Comparison of ENCODE assay signal across 14 cellular contexts in genomic region chr12:112022241-112023016, GRCh38. TPM values are rescaled to one million over a fixed set of nuclear protein-coding genes. Genes with fewer than 3 reads are reported as not detected.
A peak's percentile ranks its signal among the peaks of the same experiment; 100 is the strongest.
DNase-seq lines count a peak whose midpoint lies in the region; ATAC-seq, FAIRE-seq and TF ChIP-seq lines count a peak whose summit lies in the region.
"Had no signal": no experiment of that assay in that cellular context is flagged by ENCODE, and none has a peak within 500 bp of the region (broad histone marks: within the 10 kb centered on the region; RNA-seq: fewer than 3 reads in every experiment).

No MANE protein-coding gene starts in this region.

- RAD21 ChIA-PET in GM12878 (lab: Charles Lee; ENCODE audit: unreplicated experiment): interaction anchor here (0.6 to 2.1 kb wide), 3 partner anchors 9 to 83 kb away, joined by 3 to 7 read pairs (median 7); partner anchors contain the start of genes ERP29 and TMEM116

- H3K36me3 ChIP-seq in IMR-90 (ENCODE audit: control insufficient read depth, insufficient read depth, low read length): peaks cover 30% of the 10 kb centered on the region
- peaks cover 16 to 32% of the 10 kb centered on the region in 2 experiments for H3K36me3 ChIP-seq in GM12878 (ENCODE audit: control insufficient read depth in 2 of 2, insufficient read depth in 2 of 2, low read length in 1 of 2)

- intact Hi-C loops in IMR-90 (cut with micrococcal nuclease) (no loop called here), GM12878 (cut with micrococcal nuclease; ENCODE audit: unreplicated experiment) (no loop called here)

- POLR2A ChIA-PET in IMR-90 (lab: Charles Lee; ENCODE audit: unreplicated experiment): interaction anchor here (0.6 kb wide), 1 partner anchor 25 kb away, joined by 6 read pairs; no protein-coding TSS in a partner anchor
- POLR2A ChIA-PET in GM12878 (lab: Charles Lee): interaction anchor here (0.5 to 0.7 kb wide), 2 partner anchors 21 to 85 kb away, joined by 3 read pairs; no protein-coding TSS in a partner anchor

- TF ChIP-seq CTCF in IMR-90 (conservative IDR thresholded peaks at IDR 0.05; ENCODE audit: low read depth, low read length): no peak
- no peak for TF ChIP-seq CTCF in GM12878 (IDR thresholded peaks at IDR 0.05 in 2 of 3, conservative IDR thresholded peaks at IDR 0.05 in 1 of 3; ENCODE audit: control insufficient read depth in 2 of 3, extremely low read depth in 1 of 3, insufficient read depth in 1 of 3, low read depth in 3 of 3, low read length in 3 of 3)
- TF ChIP-seq CTCF in nephron progenitor cell (IDR thresholded peaks at IDR 0.05): no peak

- no peak overlapping the region for H2BK5ac ChIP-seq in IMR-90 (ENCODE audit: low read depth, low read length, poor library complexity, severe bottlenecking)

- H3K9me3 ChIP-seq in IMR-90 (ENCODE audit: control insufficient read depth, insufficient read depth, low read length) (no peaks in the 10 kb centered on the region), GM12878 (replicated peaks; ENCODE audit: control insufficient read depth, insufficient read depth, low read length) (no peaks in the 10 kb centered on the region)
- H3K9me3 ChIP-seq: stomach had no signal

- no peak overlapping the region for H3K56ac ChIP-seq in IMR-90 (ENCODE audit: extremely low read depth, insufficient read depth, low read length)

- peaks cover 27 to 54% of the 10 kb centered on the region in 2 experiments for H3K79me1 ChIP-seq in IMR-90 (ENCODE audit: low read depth in 1 of 2, low read length in 2 of 2)

- no peak overlapping the region for H2AK5ac ChIP-seq in IMR-90 (ENCODE audit: low read depth, low read length)

- no peak overlapping the region for H3K4ac ChIP-seq in IMR-90 (ENCODE audit: low read depth, low read length)

- H2BK20ac ChIP-seq in IMR-90 (ENCODE audit: low read depth, low read length): no peak overlapping the region

- no peak for ATAC-seq in activated T-cell treated with anti-CD3 and anti-CD28 coated beads, Interleukin-2, amount 50 U/mL, for 4 hours
- ATAC-seq in IMR-90 (ENCODE audit: low read depth) (no peak), GM12878 (no peak), HG02571 (IDR thresholded peaks at IDR 0.05; ENCODE audit: unreplicated experiment) (no peak)

- DNase-seq in activated T-cell treated with anti-CD3 and anti-CD28 coated beads, Interleukin-2, amount 50 U/mL, for 24 hours: no peak
- no peak for DNase-seq in activated T-cell treated with anti-CD3 and anti-CD28 coated beads, Interleukin-2, amount 50 U/mL, for 4 hours
- DNase-seq in IMR-90: no peak
- no peak for DNase-seq in GM12878 (ENCODE audit: low read depth, low spot score)
- no peak for DNase-seq in nephron progenitor cell
- DNase-seq in NOMO-1 (lab: John Stamatoyannopoulos, UW; ENCODE audit: unreplicated experiment in 2 of 2): no peak
- no peak for DNase-seq in H4 (ENCODE audit: low spot score)
- DNase-seq: activated CD4-positive, alpha-beta T cell treated with anti-CD3 and anti-CD28 coated beads, Interleukin-2, amount 50 U/mL, for 4 hours; central memory CD4-positive, alpha-beta T cell; NCI-H1930; NCI-H69; small intestine; stomach had no signal

- H3K18ac ChIP-seq in IMR-90 (ENCODE audit: low read depth, low read length): no peak overlapping the region

- H3K9me3 Mint-ChIP-seq in activated T-cell treated with anti-CD3 and anti-CD28 coated beads, Interleukin-2, amount 50 U/mL, for 24 hours: no peaks in the 10 kb centered on the region
- no peaks in the 10 kb centered on the region for H3K9me3 Mint-ChIP-seq in activated T-cell treated with anti-CD3 and anti-CD28 coated beads, Interleukin-2, amount 50 U/mL, for 4 hours
- H3K9me3 Mint-ChIP-seq in nephron progenitor cell: no peaks in the 10 kb centered on the region

- CTCF ChIA-PET in IMR-90 (lab: Yijun Ruan, JAX): interaction anchor here (0.6 kb wide), 2 partner anchors 95 to 212 kb away, joined by 3 read pairs; no protein-coding TSS in a partner anchor
- CTCF ChIA-PET in GM12878 (lab: Yijun Ruan, JAX): interaction anchor here (0.8 to 1.9 kb wide), 2 partner anchors 11 to 21 kb away, joined by 3 to 4 read pairs; no protein-coding TSS in a partner anchor

- H3K27me3 ChIP-seq in IMR-90 (ENCODE audit: control insufficient read depth, insufficient read depth, low read length): no peaks in the 10 kb centered on the region
- H3K27me3 ChIP-seq in GM12878 (replicated peaks in 1 of 2; ENCODE audit: control insufficient read depth in 2 of 2, insufficient read depth in 2 of 2, low read length in 1 of 2): no peaks in the 10 kb centered on the region
- H3K27me3 ChIP-seq: stomach had no signal

- H4K91ac ChIP-seq in IMR-90 (ENCODE audit: insufficient read depth, low read depth, low read length): no peak overlapping the region

- H4K5ac ChIP-seq in IMR-90 (ENCODE audit: low read depth, low read length): no peak overlapping the region

- peaks cover 91% of the 10 kb centered on the region for H3K36me3 Mint-ChIP-seq in activated T-cell treated with anti-CD3 and anti-CD28 coated beads, Interleukin-2, amount 50 U/mL, for 24 hours (ENCODE audit: low read depth)
- peaks cover 44% of the 10 kb centered on the region for H3K36me3 Mint-ChIP-seq in activated T-cell treated with anti-CD3 and anti-CD28 coated beads, Interleukin-2, amount 50 U/mL, for 4 hours (ENCODE audit: insufficient read depth)
- H3K36me3 Mint-ChIP-seq in nephron progenitor cell (ENCODE audit: low read depth): peaks cover 42% of the 10 kb centered on the region

- no peak overlapping the region for H2AK9ac ChIP-seq in IMR-90 (replicated peaks; ENCODE audit: low read depth, low read length, poor library complexity)

- H3K9ac ChIP-seq in IMR-90 (ENCODE audit: low read depth, low read length) (no peak overlapping the region), GM12878 (ENCODE audit: control insufficient read depth, insufficient read depth, low read length) (no peak overlapping the region)

- in situ Hi-C loops in IMR-90 (cut with MboI; ENCODE audit: low sequenced_read_pairs): no loop called here
- in situ Hi-C loops in GM12878 (cut with MboI): no loop called here

- H3K27ac Mint-ChIP-seq in activated T-cell treated with anti-CD3 and anti-CD28 coated beads, Interleukin-2, amount 50 U/mL, for 24 hours: peak overlapping the region; percentile 82
- H3K27ac Mint-ChIP-seq in nephron progenitor cell: peak overlapping the region; percentile 79

- H2BK15ac ChIP-seq in IMR-90 (ENCODE audit: low read depth, low read length): no peak overlapping the region

- peaks cover 61% of the 10 kb centered on the region for H3K4me1 Mint-ChIP-seq in activated T-cell treated with anti-CD3 and anti-CD28 coated beads, Interleukin-2, amount 50 U/mL, for 24 hours (ENCODE audit: low read depth)
- H3K4me1 Mint-ChIP-seq in activated T-cell treated with anti-CD3 and anti-CD28 coated beads, Interleukin-2, amount 50 U/mL, for 4 hours (ENCODE audit: low read depth): peaks cover 43% of the 10 kb centered on the region
- peaks cover 5% of the 10 kb centered on the region for H3K4me1 Mint-ChIP-seq in nephron progenitor cell

- no peak for FAIRE-seq in GM12878 (lab: Jason Lieb, UNC)
- FAIRE-seq: small intestine had no signal

- H3K4me3 ChIP-seq in IMR-90 (ENCODE audit: insufficient read depth, low read depth, low read length) (no peak overlapping the region), GM12878 (no peak overlapping the region)
- H3K4me3 ChIP-seq: stomach had no signal

- H3K9me1 ChIP-seq in IMR-90 (ENCODE audit: insufficient read depth, low read length): peaks cover 25% of the 10 kb centered on the region

- dilution Hi-C loops in IMR-90 (cut with HindIII; ENCODE audit: low sequenced_read_pairs, unreplicated experiment): no loop called here

- H2AFZ ChIP-seq in IMR-90 (replicated peaks; ENCODE audit: low read length, poor library complexity): no peak overlapping the region
- H2AFZ ChIP-seq in GM12878 (ENCODE audit: control insufficient read depth, low read depth, low read length): no peak overlapping the region

- peaks cover 27% of the 10 kb centered on the region for H3K79me2 ChIP-seq in GM12878 (ENCODE audit: control insufficient read depth, insufficient read depth, low read length)

- H3K14ac ChIP-seq in IMR-90 (replicated peaks; ENCODE audit: low read depth, low read length): no peak overlapping the region

- no peak for TF ChIP-seq POLR2A in IMR-90 (IDR thresholded peaks at IDR 0.05; ENCODE audit: low read depth, low read length)
- TF ChIP-seq POLR2A in GM12878 (IDR thresholded peaks at IDR 0.05; ENCODE audit: low read depth, low read length): no peak

- H3K27ac ChIP-seq in IMR-90 (ENCODE audit: insufficient read depth, low read length) (no peak overlapping the region), GM12878 (ENCODE audit: control insufficient read depth, insufficient read depth) (no peak overlapping the region)
- H3K27ac ChIP-seq: stomach had no signal

- H2BK120ac ChIP-seq in IMR-90 (ENCODE audit: low read depth, low read length): no peak overlapping the region

- H3K4me3 Mint-ChIP-seq in activated T-cell treated with anti-CD3 and anti-CD28 coated beads, Interleukin-2, amount 50 U/mL, for 24 hours: no peak overlapping the region
- H3K4me3 Mint-ChIP-seq in activated T-cell treated with anti-CD3 and anti-CD28 coated beads, Interleukin-2, amount 50 U/mL, for 4 hours: no peak overlapping the region
- no peak overlapping the region for H3K4me3 Mint-ChIP-seq in nephron progenitor cell

- H3K4me1 ChIP-seq in IMR-90 (ENCODE audit: control insufficient read depth, insufficient read depth, low read length) (peaks cover 9% of the 10 kb centered on the region), GM12878 (ENCODE audit: control insufficient read depth, insufficient read depth, low read length) (peaks cover 6% of the 10 kb centered on the region)

- BruUV-seq in IMR-90 (replicated peaks; lab: Mats Ljungman, UMichigan): TSS peak; percentile 99
- BruUV-seq in GM12878 (replicated peaks; lab: Mats Ljungman, UMichigan): TSS peak; percentile 79

- no peak overlapping the region for H4K8ac ChIP-seq in IMR-90 (ENCODE audit: low read depth in 2 of 2, low read length in 2 of 2)

- H3K23ac ChIP-seq in IMR-90 (ENCODE audit: low read depth, low read length): no peak overlapping the region

- WGBS in IMR-90 (ENCODE audit: extremely low coverage in 2 of 2, insufficient read length in 1 of 2), 2 experiments: 86% methylated on average over 10 of the region's 11 CpGs; no CpG with 5 or more reads in 1 of the 2 experiments
- WGBS in GM12878 (ENCODE audit: insufficient coverage, insufficient replicate concordance, low lambda C conversion rate, missing lambda C conversion rate): 87% methylated on average over 11 of the region's 11 CpGs

- H3K4me2 ChIP-seq in IMR-90 (ENCODE audit: low read depth, low read length) (no peak overlapping the region), GM12878 (ENCODE audit: control insufficient read depth, insufficient read depth) (no peak overlapping the region)

- no peak for TF ChIP-seq RAD21 in IMR-90 (IDR thresholded peaks at IDR 0.05; ENCODE audit: low read length)
- TF ChIP-seq RAD21 in GM12878 (IDR thresholded peaks at IDR 0.05; ENCODE audit: insufficient read depth, low read depth, low read length): no peak

- H4K20me1 ChIP-seq in IMR-90 (ENCODE audit: insufficient read depth, low read length) (peaks cover 34% of the 10 kb centered on the region; the same call in 1 of the 2 replicates), GM12878 (ENCODE audit: control insufficient read depth, insufficient read depth) (peaks cover 13% of the 10 kb centered on the region; the same call in 1 of the 2 replicates)

- SMC1A ChIA-PET in GM12878 (lab: Charles Lee; ENCODE audit: uncharacterized antibody, unreplicated experiment): interaction anchor here (0.8 to 1.7 kb wide), 10 partner anchors 8 to 130 kb away, joined by 3 to 6 read pairs (median 3); no protein-coding TSS in a partner anchor

- no peak for TF ChIP-seq EP300 in GM12878 (IDR thresholded peaks at IDR 0.05; ENCODE audit: borderline replicate concordance in 1 of 2, control insufficient read depth in 1 of 2, low read depth in 2 of 2, low read length in 2 of 2)

- no peaks in the 10 kb centered on the region for H3K27me3 Mint-ChIP-seq in activated T-cell treated with anti-CD3 and anti-CD28 coated beads, Interleukin-2, amount 50 U/mL, for 24 hours
- H3K27me3 Mint-ChIP-seq in activated T-cell treated with anti-CD3 and anti-CD28 coated beads, Interleukin-2, amount 50 U/mL, for 4 hours (ENCODE audit: low read depth): no peaks in the 10 kb centered on the region
- no peaks in the 10 kb centered on the region for H3K27me3 Mint-ChIP-seq in nephron progenitor cell (ENCODE audit: low read depth, poor library complexity)

RNA-seq across cellular contexts. Expression of gene ERP29, which starts 9.2 kb away (rescaled TPM):
- 10 to 100 TPM; 60.5 to 78.5 (median 75.8) TPM for total RNA-seq in activated T-cell treated with anti-CD3 and anti-CD28 coated beads, Interleukin-2, amount 50 U/mL, for 4 hours
- total RNA-seq in IMR-90 (2012; rRNA removed): 30.3 and 36.1 TPM in 2 replicates
- 82.2 and 98.8 TPM in 2 replicates for polyA plus RNA-seq in IMR-90 (2012; rRNA removed)
- polyA plus RNA-seq in IMR-90 (2012; cell fraction: cytosol; rRNA removed): 45.7 and 75.1 TPM in 2 replicates
- polyA plus RNA-seq in IMR-90 (2012; cell fraction: nucleus; rRNA removed; ENCODE audit: low replicate concordance): 21.4 and 48.6 TPM in 2 replicates
- 40.7 and 48.7 TPM in 2 replicates for total RNA-seq in GM12878 (2013; cell fraction: nucleolus; rRNA removed)
- 43.9 and 46.7 TPM in 2 replicates for total RNA-seq in GM12878 (2014; rRNA removed)
- 127 and 141 TPM in 2 replicates for total RNA-seq in GM12878 (2014; rRNA removed; fragmentation: Illumina TruSeq; extraction: Trizol)
- total RNA-seq in GM12878 (2021): 97.8 and 102 TPM in 2 replicates
- 75.1 TPM for polyA plus RNA-seq in GM12878 (2011; ENCODE audit: low read depth)
- polyA plus RNA-seq in GM12878 (2011; rRNA removed): 146 and 157 TPM in 2 replicates
- 88.1 and 112 TPM in 2 replicates for polyA plus RNA-seq in GM12878 (2011; cell fraction: cytosol; rRNA removed)
- polyA plus RNA-seq in GM12878 (2011; cell fraction: nucleus; rRNA removed): 49.8 and 50.8 TPM in 2 replicates
- polyA plus RNA-seq in GM12878 (2012): 106 and 152 TPM in 2 replicates
- 59.9 and 106 TPM in 2 replicates for polyA plus RNA-seq in GM12878 (2014; fragmentation: Illumina TruSeq; extraction: Trizol)
- 100 to 1,000 TPM in 1 of 2 experiments, 10 to 100 TPM in 1; 47.1 to 119 TPM for polyA plus RNA-seq in GM12878 (2014; fragmentation: Nextera tagmentation; extraction: Ambion mirVana)
- 115 and 127 TPM in 2 replicates for polyA plus RNA-seq in GM12878 (2014; rRNA removed)
- polyA plus RNA-seq in GM12878 (2016; fragmentation: Nextera tagmentation; extraction: Ambion mirVana): 100 to 1,000 TPM; 103 to 107 TPM
- 41.3 and 60.9 TPM in 2 replicates for polyA minus RNA-seq in GM12878 (2011; rRNA and poly(A)+ RNA removed)
- polyA minus RNA-seq in GM12878 (2011; cell fraction: cytosol; rRNA and poly(A)+ RNA removed): 22.9 and 26.9 TPM in 2 replicates
- polyA minus RNA-seq in GM12878 (2011; cell fraction: nucleus; rRNA and poly(A)+ RNA removed): 13.1 and 18.3 TPM in 2 replicates
- total RNA-seq in H4 (2014; rRNA removed; shearing (Covaris generic)): 114 and 124 TPM in 2 replicates

RNA-seq across cellular contexts. Expression of gene TMEM116, which starts 9.5 kb away (rescaled TPM):
- 1 to 10 TPM; 3.6 to 5.8 (median 4.7) TPM for total RNA-seq in activated T-cell treated with anti-CD3 and anti-CD28 coated beads, Interleukin-2, amount 50 U/mL, for 4 hours
- total RNA-seq in IMR-90 (2012; rRNA removed) (4.7 and 8.4 TPM in 2 replicates), GM12878 (2014; rRNA removed) (6.0 and 7.2 TPM in 2 replicates), GM12878 (2014; rRNA removed; fragmentation: Illumina TruSeq; extraction: Trizol) (8.9 and 9.2 TPM in 2 replicates), GM12878 (2021) (5.5 and 6.0 TPM in 2 replicates)
- polyA plus RNA-seq in IMR-90 (2012; rRNA removed) (4.6 and 5.5 TPM in 2 replicates), GM12878 (2011; rRNA removed) (25.7 and 31.0 TPM in 2 replicates), GM12878 (2014; fragmentation: Illumina TruSeq; extraction: Trizol) (7.6 and 7.8 TPM in 2 replicates), GM12878 (2014; fragmentation: Nextera tagmentation; extraction: Ambion mirVana) (10 to 100 TPM in 1 of 2 experiments, 1 to 10 TPM in 1; 7.9 to 13.5 TPM), GM12878 (2014; rRNA removed) (7.7 and 8.0 TPM in 2 replicates), GM12878 (2016; fragmentation: Nextera tagmentation; extraction: Ambion mirVana) (10 to 100 TPM; 10.9 to 13.0 TPM)
- 3.4 and 3.8 TPM in 2 replicates for polyA plus RNA-seq in IMR-90 (2012; cell fraction: cytosol; rRNA removed)
- polyA plus RNA-seq in IMR-90 (2012; cell fraction: nucleus; rRNA removed; ENCODE audit: low replicate concordance): 2.9 and 8.4 TPM in 2 replicates
- 33.3 and 36.8 TPM in 2 replicates for total RNA-seq in GM12878 (2013; cell fraction: nucleolus; rRNA removed)
- polyA plus RNA-seq in GM12878 (2011; ENCODE audit: low read depth): 5.5 TPM
- polyA plus RNA-seq in GM12878 (2011; cell fraction: cytosol; rRNA removed): 24.2 and 25.7 TPM in 2 replicates
- 13.8 and 16.2 TPM in 2 replicates for polyA plus RNA-seq in GM12878 (2011; cell fraction: nucleus; rRNA removed)
- 6.6 and 7.2 TPM in 2 replicates for polyA plus RNA-seq in GM12878 (2012)
- 17.7 and 21.4 TPM in 2 replicates for polyA minus RNA-seq in GM12878 (2011; rRNA and poly(A)+ RNA removed)
- polyA minus RNA-seq in GM12878 (2011; cell fraction: cytosol; rRNA and poly(A)+ RNA removed): 6.1 and 9.0 TPM in 2 replicates
- 15.1 and 30.0 TPM in 2 replicates for polyA minus RNA-seq in GM12878 (2011; cell fraction: nucleus; rRNA and poly(A)+ RNA removed)
- total RNA-seq in H4 (2014; rRNA removed; shearing (Covaris generic)): 17.0 and 23.4 TPM in 2 replicates
